In the genomic region with DNA sequence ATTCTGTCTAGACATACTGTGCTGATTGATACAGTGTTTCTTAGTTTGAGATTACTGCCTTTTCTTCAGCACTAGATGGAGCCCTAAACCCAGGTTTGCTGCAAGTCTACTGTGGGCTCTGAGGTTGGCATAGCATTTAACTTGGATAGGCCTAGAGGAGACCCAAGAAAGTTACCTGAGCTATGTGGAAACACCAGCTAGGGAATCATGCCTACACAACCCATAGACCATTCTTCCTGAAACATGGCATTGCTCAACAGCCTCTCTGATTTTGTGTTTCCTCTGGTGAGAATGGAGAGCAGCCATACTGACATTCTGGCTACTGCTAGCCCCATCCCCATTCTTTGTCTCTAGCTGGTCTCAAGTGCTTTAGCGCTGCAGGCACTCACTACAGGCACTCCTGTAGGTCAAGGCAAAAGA, we compare ENCODE assay signal across 8 cellular contexts.
A peak's percentile ranks its signal among the peaks of the same experiment; 100 is the strongest.
DNase-seq lines count a peak whose midpoint lies in the region; ATAC-seq, FAIRE-seq and TF ChIP-seq lines count a peak whose summit lies in the region.

No MANE protein-coding gene starts in this region.

- H3K9me3 ChIP-seq in Caco-2 (no peaks in the 10 kb centered on the region), pancreas (no peaks in the 10 kb centered on the region)

- H3K9me3 Mint-ChIP-seq in Caco-2 (ENCODE audit: unreplicated experiment), result no peaks in the 10 kb centered on the region

- DNase-seq in Caco-2, result peak; percentile 46 to 58
- DNase-seq in NCI-H69 (lab: John Stamatoyannopoulos, UW), result peak; percentile 72
- DNase-seq in ecto neural progenitor cell (ENCODE audit: low spot score), result peak; percentile 46
- peak in 2 of 6 donors; percentile 3 to 13 for DNase-seq in pancreas
- DNase-seq in NK-92 treated with Interleukin-12 subunit alpha and Interleukin-12 subunit beta, amount 100 ng/mL, for 24 hours (lab: John Stamatoyannopoulos, UW), result no peak
- no peak for DNase-seq in T-helper 1 cell

- TF ChIP-seq CTCF in Caco-2 (IDR thresholded peaks at IDR 0.05; ENCODE audit: insufficient read depth in 1 of 2, low read depth in 1 of 2, low read length in 1 of 2, severe bottlenecking in 1 of 2, unreplicated experiment in 1 of 2) (peak; percentile 64 to 76), pancreas (IDR thresholded peaks at IDR 0.05) (peak in 3 of 4 donors; percentile 21 to 23 (median 21))

- CTCF ChIA-PET in Caco-2 (lab: Charles Lee), result interaction anchor here (0.6 to 1.3 kb wide), 10 partner anchors 15 to 1118 kb away, joined by 3 to 11 read pairs (median 4); no protein-coding TSS in a partner anchor

- no peaks in the 10 kb centered on the region for H3K27me3 ChIP-seq in Caco-2 (replicated peaks; ENCODE audit: control insufficient read depth, insufficient read depth, low read length)
- no peaks in the 10 kb centered on the region for H3K27me3 ChIP-seq in pancreas

- H3K36me3 Mint-ChIP-seq in Caco-2 (ENCODE audit: insufficient read depth, unreplicated experiment), result no peaks in the 10 kb centered on the region

- no peaks in the 10 kb centered on the region for H3K36me3 ChIP-seq in Caco-2 (ENCODE audit: control insufficient read depth, insufficient read depth, low read length)
- H3K36me3 ChIP-seq in pancreas, result no peaks in the 10 kb centered on the region

- H3K4me3 Mint-ChIP-seq in Caco-2 (ENCODE audit: unreplicated experiment), result no peak overlapping the region

- no TSS peak for BruUV-seq in Caco-2 (replicated peaks; lab: Mats Ljungman, UMichigan)

- H3K4me1 ChIP-seq in Caco-2 (no peaks in the 10 kb centered on the region), pancreas (no peaks in the 10 kb centered on the region)

- no peaks in the 10 kb centered on the region for H3K4me1 Mint-ChIP-seq in Caco-2 (ENCODE audit: low read depth, unreplicated experiment)

- H3K27me3 Mint-ChIP-seq in Caco-2 (ENCODE audit: insufficient read depth, unreplicated experiment), result no peaks in the 10 kb centered on the region

- no peak for FAIRE-seq in pancreas (lab: Jason Lieb, UNC)

- 85 to 100% methylated on average over 1 of the region's 1 CpG for WGBS in pancreas, 2 donors

- ATAC-seq in GM18870 (IDR thresholded peaks at IDR 0.05; ENCODE audit: unreplicated experiment) (peak; percentile 90), HG03097 (IDR thresholded peaks at IDR 0.05; ENCODE audit: low FRiP score, unreplicated experiment) (peak; percentile 87), pancreas (peak in 3 of 4 donors; percentile 79 to 85 (median 83))

- POLR2A ChIA-PET in Caco-2 (lab: Charles Lee), result no interaction called here

- no peak overlapping the region for H3K27ac Mint-ChIP-seq in Caco-2 (ENCODE audit: unreplicated experiment)

- H3K4me3 ChIP-seq in Caco-2 (ENCODE audit: low read depth, low read length) (no peak overlapping the region), pancreas (no peak overlapping the region)

- no peak overlapping the region for H3K27ac ChIP-seq in pancreas

- intact Hi-C loops in Caco-2 (cut with micrococcal nuclease; ENCODE audit: unreplicated experiment) (loop anchor here (1.0 to 10.0 kb wide), 9 partner anchors 41 to 1115 kb away; no protein-coding TSS in a partner anchor), pancreas (cut with DNase I) (no loop called here)

Comparison
In these comparisons a context has a peak if more than half of its experiments do, and no peak if none do; other contexts are left out.
1. DNase-seq: peak in Caco-2 (2 of 2), NCI-H69 (single experiment) and ecto neural progenitor cell (single experiment); none in NK-92 treated with Interleukin-12 subunit alpha and Interleukin-12 subunit beta, amount 100 ng/mL, for 24 hours (single experiment) and T-helper 1 cell (0 of 5).
2. Peak in every context shown above with its lines, with median percentiles within 50 percentile points of each other: ATAC-seq.